Comparison of ENCODE assay signal across 11 cellular contexts in genomic region chr1:11682287-11682771, GRCh38. TPM values are rescaled to one million over a fixed set of nuclear protein-coding genes. Genes with fewer than 3 reads are reported as not detected.
DNase-seq lines count a peak whose midpoint lies in the region; ATAC-seq, FAIRE-seq and TF ChIP-seq lines count a peak whose summit lies in the region.
"Had no signal": no experiment of that assay in that cellular context is flagged by ENCODE, and none has a peak within 500 bp of the region (broad histone marks: within the 10 kb centered on the region; RNA-seq: fewer than 3 reads in every experiment).

No MANE protein-coding gene starts in this region.

- H3K9ac ChIP-seq in HUES48 (ENCODE audit: low read depth, low read length): peak overlapping the region; percentile 62

- no peaks in the 10 kb centered on the region for H3K36me3 ChIP-seq in CD8-positive, alpha-beta memory T cell (ENCODE audit: insufficient read depth, low read length)
- H3K36me3 ChIP-seq in HUES48 (ENCODE audit: control insufficient read depth, insufficient read depth, low read length): peaks cover 23% of the 10 kb centered on the region
- H3K36me3 ChIP-seq in naive thymus-derived CD4-positive, alpha-beta T cell (ENCODE audit: control insufficient read depth in 2 of 3, insufficient read depth in 3 of 3, low read length in 3 of 3): peaks cover 0 to 6% (median 0%) of the 10 kb centered on the region in 3 experiments

- POLR2A ChIA-PET in CD8-positive, alpha-beta memory T cell (lab: Charles Lee): interaction anchor here (1.3 to 1.8 kb wide), 5 partner anchors 8 to 226 kb away, joined by 5 to 9 read pairs (median 8); partner anchors contain the start of gene FBXO6
- POLR2A ChIA-PET in naive thymus-derived CD4-positive, alpha-beta T cell (lab: Charles Lee): interaction anchor here (0.7 to 2.3 kb wide), 6 partner anchors 9 to 226 kb away, joined by 3 to 13 read pairs (median 4); partner anchors contain the start of gene FBXO6

- ATAC-seq in activated naive CD8-positive, alpha-beta T cell treated with anti-CD3 and anti-CD28 coated beads, Interleukin-2, amount 50 U/mL, for 24 hours: no peak
- no peak for ATAC-seq in naive thymus-derived CD4-positive, alpha-beta T cell
- no peak for ATAC-seq in GM18519 (IDR thresholded peaks at IDR 0.05; ENCODE audit: low FRiP score, unreplicated experiment)
- ATAC-seq in GM19324 (IDR thresholded peaks at IDR 0.05; ENCODE audit: low FRiP score, unreplicated experiment): no peak

- TF ChIP-seq POLR2A in GM12892 (IDR thresholded peaks at IDR 0.05; ENCODE audit: low read depth, low read length): no peak

- peak overlapping the region in 3 of 8 donors; percentile 4 to 92 (median 55) for H3K27ac Mint-ChIP-seq in CD8-positive, alpha-beta memory T cell
- H3K27ac Mint-ChIP-seq in activated naive CD8-positive, alpha-beta T cell treated with anti-CD3 and anti-CD28 coated beads, Interleukin-2, amount 50 U/mL, for 24 hours: no peak overlapping the region
- H3K27ac Mint-ChIP-seq in naive thymus-derived CD4-positive, alpha-beta T cell: peak overlapping the region in 3 of 9 donors; percentile 19 to 89 (median 63)

- CTCF ChIA-PET in CD8-positive, alpha-beta memory T cell (lab: Charles Lee): interaction anchor here (0.8 to 3.2 kb wide), 6 partner anchors 18 to 39 kb away, joined by 3 to 26 read pairs (median 6); partner anchors contain the start of gene FBXO6
- CTCF ChIA-PET in naive thymus-derived CD4-positive, alpha-beta T cell (lab: Charles Lee): interaction anchor here (0.6 to 1.9 kb wide), 7 partner anchors 18 to 116 kb away, joined by 3 to 7 read pairs (median 5); partner anchors contain the start of gene FBXO6

- peaks cover 18 to 28% (median 22%) of the 10 kb centered on the region in 3 donors for H3K4me1 Mint-ChIP-seq in CD8-positive, alpha-beta memory T cell
- H3K4me1 Mint-ChIP-seq in activated naive CD8-positive, alpha-beta T cell treated with anti-CD3 and anti-CD28 coated beads, Interleukin-2, amount 50 U/mL, for 24 hours: peaks cover 13% of the 10 kb centered on the region
- peaks cover 6 to 28% (median 19%) of the 10 kb centered on the region in 7 donors for H3K4me1 Mint-ChIP-seq in naive thymus-derived CD4-positive, alpha-beta T cell

- FAIRE-seq in GM12892 (lab: Jason Lieb, UNC): no peak

- peaks cover 7% of the 10 kb centered on the region for H3K4me1 ChIP-seq in CD8-positive, alpha-beta memory T cell (ENCODE audit: insufficient read depth, low read length)
- peaks cover 31% of the 10 kb centered on the region for H3K4me1 ChIP-seq in HUES48 (ENCODE audit: control insufficient read depth, insufficient read depth, low read length)
- H3K4me1 ChIP-seq in naive thymus-derived CD4-positive, alpha-beta T cell (ENCODE audit: control insufficient read depth in 2 of 2, insufficient read depth in 2 of 2, low read length in 2 of 2): peaks cover 0 to 9% of the 10 kb centered on the region in 2 donors

- H3K4me3 Mint-ChIP-seq in CD8-positive, alpha-beta memory T cell: peak overlapping the region; percentile 36 to 99 (median 90)
- peak overlapping the region; percentile 86 for H3K4me3 Mint-ChIP-seq in activated naive CD8-positive, alpha-beta T cell treated with anti-CD3 and anti-CD28 coated beads, Interleukin-2, amount 50 U/mL, for 24 hours
- H3K4me3 Mint-ChIP-seq in naive thymus-derived CD4-positive, alpha-beta T cell: peak overlapping the region; percentile 57 to 99 (median 82)

- no peak overlapping the region for H3K4me3 ChIP-seq in CD8-positive, alpha-beta memory T cell (ENCODE audit: low read length)
- H3K4me3 ChIP-seq in HUES48 (ENCODE audit: low read depth, low read length): peak overlapping the region; percentile 78
- H3K4me3 ChIP-seq in naive thymus-derived CD4-positive, alpha-beta T cell (ENCODE audit: low read length): no peak overlapping the region

- no peaks in the 10 kb centered on the region for H3K27me3 ChIP-seq in CD8-positive, alpha-beta memory T cell (ENCODE audit: insufficient read depth, low read length, poor library complexity, severe bottlenecking)
- no peaks in the 10 kb centered on the region for H3K27me3 ChIP-seq in HUES48 (ENCODE audit: control insufficient read depth, insufficient read depth, low read length)
- no peaks in the 10 kb centered on the region for H3K27me3 ChIP-seq in naive thymus-derived CD4-positive, alpha-beta T cell (ENCODE audit: control insufficient read depth in 2 of 2, insufficient read depth in 2 of 2, low read length in 2 of 2)

- intact Hi-C loops in naive thymus-derived CD4-positive, alpha-beta T cell (cut with micrococcal nuclease): loop anchor here in 1 of 2 donors (5.0 kb wide), 2 partner anchors 35 to 1740 kb away; partner anchors contain the start of genes LZIC and NMNAT1

- peaks cover 3 to 10% of the 10 kb centered on the region in 2 donors for H3K27me3 Mint-ChIP-seq in CD8-positive, alpha-beta memory T cell
- peaks cover 2% of the 10 kb centered on the region for H3K27me3 Mint-ChIP-seq in activated naive CD8-positive, alpha-beta T cell treated with anti-CD3 and anti-CD28 coated beads, Interleukin-2, amount 50 U/mL, for 24 hours
- H3K27me3 Mint-ChIP-seq in naive thymus-derived CD4-positive, alpha-beta T cell: peaks cover 0 to 17% (median 0%) of the 10 kb centered on the region in 5 donors

- peaks cover 0 to 6% (median 0%) of the 10 kb centered on the region in 3 donors for H3K36me3 Mint-ChIP-seq in CD8-positive, alpha-beta memory T cell
- no peaks in the 10 kb centered on the region for H3K36me3 Mint-ChIP-seq in activated naive CD8-positive, alpha-beta T cell treated with anti-CD3 and anti-CD28 coated beads, Interleukin-2, amount 50 U/mL, for 24 hours (ENCODE audit: low read depth)
- peaks cover 0 to 5% (median 0%) of the 10 kb centered on the region in 5 donors for H3K36me3 Mint-ChIP-seq in naive thymus-derived CD4-positive, alpha-beta T cell

- H3K9me3 ChIP-seq in CD8-positive, alpha-beta memory T cell (ENCODE audit: low read length): no peaks in the 10 kb centered on the region
- H3K9me3 ChIP-seq in HUES48 (ENCODE audit: control insufficient read depth, insufficient read depth, low read length): no peaks in the 10 kb centered on the region
- H3K9me3 ChIP-seq in naive thymus-derived CD4-positive, alpha-beta T cell (ENCODE audit: control insufficient read depth in 2 of 3, low read length in 3 of 3): no peaks in the 10 kb centered on the region

- no peak for DNase-seq in CD8-positive, alpha-beta memory T cell
- no peak for DNase-seq in activated naive CD8-positive, alpha-beta T cell treated with anti-CD3 and anti-CD28 coated beads, Interleukin-2, amount 50 U/mL, for 24 hours
- DNase-seq in naive thymus-derived CD4-positive, alpha-beta T cell: no peak
- DNase-seq in GM12892 (ENCODE audit: insufficient read length): no peak
- DNase-seq in CD1c-positive myeloid dendritic cell (ENCODE audit: extremely low spot score): no peak
- DNase-seq: SIG-M5; stimulated activated CD4-positive, alpha-beta T cell treated with anti-CD3 and anti-CD28 coated beads, Interleukin-2, amount 100 ng/mL, for 24 hours had no signal

- H3K27ac ChIP-seq in CD8-positive, alpha-beta memory T cell (ENCODE audit: low read depth, low read length): no peak overlapping the region
- peak overlapping the region; percentile 100 for H3K27ac ChIP-seq in HUES48 (ENCODE audit: low read depth, low read length)
- H3K27ac ChIP-seq in naive thymus-derived CD4-positive, alpha-beta T cell (ENCODE audit: low read depth, low read length): no peak overlapping the region

- no peaks in the 10 kb centered on the region for H3K9me3 Mint-ChIP-seq in CD8-positive, alpha-beta memory T cell
- no peaks in the 10 kb centered on the region for H3K9me3 Mint-ChIP-seq in activated naive CD8-positive, alpha-beta T cell treated with anti-CD3 and anti-CD28 coated beads, Interleukin-2, amount 50 U/mL, for 24 hours
- H3K9me3 Mint-ChIP-seq in naive thymus-derived CD4-positive, alpha-beta T cell: no peaks in the 10 kb centered on the region

RNA-seq across cellular contexts. Expression of gene MAD2L2, which starts 1.4 kb away (rescaled TPM):
- 10 to 100 TPM; 60.1 to 66.2 TPM for total RNA-seq in CD8-positive, alpha-beta memory T cell
- 57.2 TPM for polyA plus RNA-seq in CD8-positive, alpha-beta memory T cell
- 10 to 100 TPM; 17.1 to 53.3 (median 27.2) TPM for total RNA-seq in naive thymus-derived CD4-positive, alpha-beta T cell
- polyA plus RNA-seq in naive thymus-derived CD4-positive, alpha-beta T cell: 10 to 100 TPM; 38.0 to 53.0 TPM
- polyA plus RNA-seq in GM12892 (2012; ENCODE audit: missing spikeins): 49.0 TPM

RNA-seq across cellular contexts. Expression of gene DRAXIN, which starts 9.2 kb away (rescaled TPM):
- under 1 TPM; 0.09 to 0.11 TPM for total RNA-seq in CD8-positive, alpha-beta memory T cell
- polyA plus RNA-seq in CD8-positive, alpha-beta memory T cell: 0.12 TPM
- total RNA-seq in naive thymus-derived CD4-positive, alpha-beta T cell: 1 to 10 TPM in 1 of 5 experiments, under 1 TPM in 4; 0.07 to 1.6 (median 0.21) TPM
- under 1 TPM; 0.03 to 0.09 TPM for polyA plus RNA-seq in naive thymus-derived CD4-positive, alpha-beta T cell
- polyA plus RNA-seq in GM12892 (2012; ENCODE audit: missing spikeins): not detected
- total RNA-seq: fibroblast of villous mesenchyme had no signal

RNA-seq across cellular contexts. Expression of gene FBXO6, which starts 18.3 kb away (rescaled TPM):
- total RNA-seq in CD8-positive, alpha-beta memory T cell: 1 to 10 TPM; 8.8 to 9.4 TPM
- 30.4 TPM for polyA plus RNA-seq in CD8-positive, alpha-beta memory T cell
- total RNA-seq in naive thymus-derived CD4-positive, alpha-beta T cell: 10 to 100 TPM in 1 of 5 experiments, 1 to 10 TPM in 4; 3.2 to 31.0 (median 4.1) TPM
- polyA plus RNA-seq in naive thymus-derived CD4-positive, alpha-beta T cell: 1 to 10 TPM; 7.8 to 8.9 TPM
- 14.1 TPM for polyA plus RNA-seq in GM12892 (2012; ENCODE audit: missing spikeins)

RNA-seq across cellular contexts. Expression of gene FBXO44, which starts 27.7 kb away (rescaled TPM):
- total RNA-seq in CD8-positive, alpha-beta memory T cell: 10 to 100 TPM; 14.2 to 16.0 TPM
- polyA plus RNA-seq in CD8-positive, alpha-beta memory T cell: 12.0 TPM
- total RNA-seq in naive thymus-derived CD4-positive, alpha-beta T cell: 10 to 100 TPM; 35.2 to 67.1 (median 44.8) TPM
- 10 to 100 TPM; 11.3 to 14.3 TPM for polyA plus RNA-seq in naive thymus-derived CD4-positive, alpha-beta T cell
- 13.3 TPM for polyA plus RNA-seq in GM12892 (2012; ENCODE audit: missing spikeins)

RNA-seq across cellular contexts. Expression of gene FBXO2, which starts 28.1 kb away (rescaled TPM):
- total RNA-seq in CD8-positive, alpha-beta memory T cell: 1 to 10 TPM; 1.8 to 2.0 TPM
- 4.6 TPM for polyA plus RNA-seq in CD8-positive, alpha-beta memory T cell
- total RNA-seq in naive thymus-derived CD4-positive, alpha-beta T cell: 1 to 10 TPM in 4 of 5 experiments, under 1 TPM in 1; 0.97 to 4.1 (median 3.7) TPM
- 1 to 10 TPM; 6.1 to 7.8 TPM for polyA plus RNA-seq in naive thymus-derived CD4-positive, alpha-beta T cell
- 0.76 TPM for polyA plus RNA-seq in GM12892 (2012; ENCODE audit: missing spikeins)
